23 cellular contexts compared by ENCODE assay signal in the genomic region with DNA sequence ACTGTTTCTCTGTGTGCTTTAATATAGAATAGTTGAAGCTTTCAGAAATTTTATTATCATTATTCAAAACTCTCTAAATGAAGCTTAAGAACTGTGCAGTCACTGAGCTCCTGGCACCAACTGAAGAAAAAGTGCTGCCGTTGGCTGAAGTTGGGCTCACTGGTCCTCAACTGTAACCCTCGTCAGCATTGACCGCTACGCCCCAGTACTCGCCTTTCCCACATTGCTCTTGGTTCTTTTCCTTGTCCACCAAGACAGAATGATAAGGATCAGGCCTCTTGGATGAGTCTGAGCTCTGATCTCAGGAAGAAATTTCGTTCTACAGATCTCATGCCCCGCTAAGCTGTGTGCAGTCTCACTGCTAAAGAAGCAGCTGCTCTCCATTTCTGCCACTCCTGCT. TPM values are rescaled to one million over a fixed set of nuclear protein-coding genes. Genes with fewer than 3 reads are reported as not detected.
DNase-seq lines count a peak whose midpoint lies in the region; ATAC-seq, FAIRE-seq and TF ChIP-seq lines count a peak whose summit lies in the region.
"Had no signal": no experiment of that assay in that cellular context is flagged by ENCODE, and none has a peak within 500 bp of the region (broad histone marks: within the 10 kb centered on the region; RNA-seq: fewer than 3 reads in every experiment).

No MANE protein-coding gene starts in this region.

- no peaks in the 10 kb centered on the region for H3K9me1 ChIP-seq in endothelial cell of umbilical vein (replicated peaks; ENCODE audit: control insufficient read depth, extremely low read depth, insufficient read depth, low read length)

- H4K20me1 ChIP-seq in SK-N-SH (ENCODE audit: insufficient read depth), result no peaks in the 10 kb centered on the region; the same call in 1 of the 2 replicates
- no peaks in the 10 kb centered on the region for H4K20me1 ChIP-seq in PC-3 (ENCODE audit: low read length)
- no peaks in the 10 kb centered on the region for H4K20me1 ChIP-seq in endothelial cell of umbilical vein (replicated peaks; ENCODE audit: control insufficient read depth, extremely low read depth, insufficient read depth, low read length)
- no peaks in the 10 kb centered on the region for H4K20me1 ChIP-seq in hepatocyte (ENCODE audit: insufficient read depth, poor library complexity, severe bottlenecking)

- H3K79me2 ChIP-seq in SK-N-SH (ENCODE audit: insufficient read depth) (no peaks in the 10 kb centered on the region), PC-3 (ENCODE audit: low read length) (no peaks in the 10 kb centered on the region), endothelial cell of umbilical vein (ENCODE audit: control insufficient read depth, insufficient read depth, low read length) (no peaks in the 10 kb centered on the region), parathyroid adenoma (peaks cover 3% of the 10 kb centered on the region), hepatocyte (no peaks in the 10 kb centered on the region)

- peak; percentile 59 for ATAC-seq in SK-N-SH treated with all-trans-retinoic acid at 6 μM for 48 hours
- peak; percentile 44 for ATAC-seq in PC-3

- BruUV-seq in PC-3 (replicated peaks; lab: Mats Ljungman, UMichigan) (no TSS peak), endothelial cell of umbilical vein (replicated peaks; lab: Mats Ljungman, UMichigan) (TSS peak; percentile 12)

- dilution Hi-C loops in endothelial cell of umbilical vein (cut with MboI; ENCODE audit: extremely low pct_ligation_motif_present, low sequenced_read_pairs), result no loop called here

- TF ChIP-seq RAD21 in SK-N-SH (IDR thresholded peaks at IDR 0.05; ENCODE audit: low read length), result no peak

- no peak for TF ChIP-seq EP300 in SK-N-SH (IDR thresholded peaks at IDR 0.05; ENCODE audit: borderline replicate concordance in 1 of 2, low read depth in 1 of 2, low read length in 1 of 2)

- POLR2A ChIA-PET in SK-N-SH (lab: Yijun Ruan, JAX), result no interaction called here
- POLR2A ChIA-PET in PC-3 (lab: Charles Lee; ENCODE audit: unreplicated experiment), result interaction anchor here (0.5 to 0.6 kb wide), 2 partner anchors 47 to 98 kb away, joined by 4 to 10 read pairs; no protein-coding TSS in a partner anchor
- POLR2A ChIA-PET in endothelial cell of umbilical vein (lab: Charles Lee), result no interaction called here

- FAIRE-seq in endothelial cell of umbilical vein (lab: Jason Lieb, UNC), result no peak
- FAIRE-seq: A204.1, G401.6, GM12892 had no signal

- DNase-seq in SK-N-SH, result no peak
- DNase-seq in PC-3, result no peak
- no peak for DNase-seq in endothelial cell of umbilical vein (ENCODE audit: low read depth, low spot score)
- DNase-seq in hepatocyte (ENCODE audit: low spot score), result no peak
- no peak for DNase-seq in activated gamma-delta T cell (lab: John Stamatoyannopoulos, UW)
- DNase-seq in NK-92 treated with Interleukin-12 subunit alpha and Interleukin-12 subunit beta, amount 100 ng/mL, for 24 hours (lab: John Stamatoyannopoulos, UW), result no peak
- DNase-seq: CD8-positive, alpha-beta memory T cell; H7; KBM-7; MM.1S; NCI-H1048; NCI-H1417 treated with DMSO at 0.1 percent for 48 hours; NCI-H187; NCI-H2107; NCI-H446 treated with DMSO at 0.1 percent for 48 hours; NCI-H748 treated with DMSO at 0.1 percent for 48 hours; SJCRH30 had no signal

- CTCF ChIA-PET in SK-N-SH (lab: Yijun Ruan, JAX), result interaction anchor here (1.3 kb wide), 1 partner anchor 18 kb away, joined by 3 read pairs; no protein-coding TSS in a partner anchor
- CTCF ChIA-PET in PC-3 (lab: Charles Lee), result no interaction called here
- CTCF ChIA-PET in endothelial cell of umbilical vein (lab: Charles Lee), result interaction anchor here (1.9 kb wide), 1 partner anchor 13 kb away, joined by 6 read pairs; no protein-coding TSS in a partner anchor

- intact Hi-C loops in PC-3 (cut with micrococcal nuclease), result no loop called here
- intact Hi-C loops in endothelial cell of umbilical vein (cut with micrococcal nuclease), result no loop called here

- no peaks in the 10 kb centered on the region for H3K9me3 ChIP-seq in SK-N-SH
- H3K9me3 ChIP-seq in PC-3 (ENCODE audit: low read length), result no peaks in the 10 kb centered on the region
- no peaks in the 10 kb centered on the region for H3K9me3 ChIP-seq in endothelial cell of umbilical vein (replicated peaks; ENCODE audit: control insufficient read depth, insufficient read depth, low read length)
- H3K9me3 ChIP-seq in parathyroid adenoma (ENCODE audit: control insufficient read depth, low read length), result no peaks in the 10 kb centered on the region
- H3K9me3 ChIP-seq in hepatocyte (ENCODE audit: low read depth), result no peaks in the 10 kb centered on the region
- H3K9me3 ChIP-seq: SJCRH30 had no signal

- H3K9ac ChIP-seq in SK-N-SH, result no peak overlapping the region
- no peak overlapping the region for H3K9ac ChIP-seq in PC-3 (ENCODE audit: low read length)
- H3K9ac ChIP-seq in endothelial cell of umbilical vein (replicated peaks; ENCODE audit: extremely low read depth, insufficient read depth, low read length), result no peak overlapping the region
- no peak overlapping the region for H3K9ac ChIP-seq in parathyroid adenoma

- H3K9me2 ChIP-seq in SK-N-SH (no peaks in the 10 kb centered on the region), PC-3 (replicated peaks; ENCODE audit: low read length) (no peaks in the 10 kb centered on the region), hepatocyte (replicated peaks; ENCODE audit: insufficient read depth) (no peaks in the 10 kb centered on the region)

- H3K27ac ChIP-seq in SK-N-SH (ENCODE audit: low read depth in 2 of 2, low read length in 1 of 2) (no peak overlapping the region), PC-3 (ENCODE audit: low read length) (no peak overlapping the region), endothelial cell of umbilical vein (ENCODE audit: insufficient read depth, low read depth, low read length) (no peak overlapping the region), parathyroid adenoma (peak overlapping the region; percentile 92), hepatocyte (no peak overlapping the region)
- H3K27ac ChIP-seq: C4-2B, SJCRH30 had no signal

- no peak overlapping the region for H3K4me2 ChIP-seq in SK-N-SH
- no peak overlapping the region for H3K4me2 ChIP-seq in PC-3 (ENCODE audit: low read length)
- no peak overlapping the region for H3K4me2 ChIP-seq in endothelial cell of umbilical vein (ENCODE audit: insufficient read depth, low read length)
- peak overlapping the region; percentile 13 for H3K4me2 ChIP-seq in parathyroid adenoma (ENCODE audit: low read length)
- no peak overlapping the region for H3K4me2 ChIP-seq in hepatocyte

- TF ChIP-seq CTCF in SK-N-SH (IDR thresholded peaks at IDR 0.05) (no peak), PC-3 (conservative IDR thresholded peaks at IDR 0.05; ENCODE audit: low read depth, low read length) (no peak), endothelial cell of umbilical vein (IDR thresholded peaks at IDR 0.05; ENCODE audit: extremely low read depth in 1 of 2, insufficient read depth in 1 of 2, low read depth in 1 of 2, low read length in 2 of 2) (no peak), parathyroid adenoma (IDR thresholded peaks at IDR 0.05) (no peak), hepatocyte (IDR thresholded peaks at IDR 0.05; ENCODE audit: poor library complexity) (no peak)

- H2AFZ ChIP-seq in SK-N-SH (ENCODE audit: low read depth) (no peak overlapping the region), PC-3 (ENCODE audit: low read length) (no peak overlapping the region), endothelial cell of umbilical vein (ENCODE audit: low read depth, low read length) (no peak overlapping the region), parathyroid adenoma (peak overlapping the region; percentile 6), hepatocyte (no peak overlapping the region)

- peaks cover 9% of the 10 kb centered on the region for H3F3A ChIP-seq in SK-N-SH (replicated peaks; ENCODE audit: insufficient read depth)
- H3F3A ChIP-seq in PC-3 (ENCODE audit: low read length, unreplicated experiment), result no peaks in the 10 kb centered on the region

- 86% methylated on average over 7 of the region's 7 CpGs for WGBS in SK-N-SH (ENCODE audit: low lambda C conversion rate)
- 79% methylated on average over 7 of the region's 7 CpGs for WGBS in hepatocyte (ENCODE audit: low lambda C conversion rate, missing lambda C conversion rate)

- H3K4me3 ChIP-seq in SK-N-SH (ENCODE audit: low read depth in 2 of 2, low read length in 1 of 2), result no peak overlapping the region
- no peak overlapping the region for H3K4me3 ChIP-seq in PC-3 (ENCODE audit: low read length)
- no peak overlapping the region for H3K4me3 ChIP-seq in endothelial cell of umbilical vein (replicated peaks in 1 of 3; ENCODE audit: insufficient read depth in 1 of 3, low read depth in 1 of 3, low read length in 3 of 3)
- peak overlapping the region; percentile 22 for H3K4me3 ChIP-seq in parathyroid adenoma (ENCODE audit: low read depth, low read length)
- no peak overlapping the region for H3K4me3 ChIP-seq in hepatocyte
- H3K4me3 ChIP-seq: SJCRH30 had no signal

- TF ChIP-seq POLR2A in endothelial cell of umbilical vein (IDR thresholded peaks at IDR 0.05; ENCODE audit: low read depth, low read length), result no peak

- H3K4me1 ChIP-seq in SK-N-SH (ENCODE audit: control insufficient read depth in 1 of 2, insufficient read depth in 2 of 2, low read depth in 1 of 2, low read length in 1 of 2) (no peaks in the 10 kb centered on the region), PC-3 (ENCODE audit: insufficient read depth, low read length) (no peaks in the 10 kb centered on the region), endothelial cell of umbilical vein (ENCODE audit: control insufficient read depth, extremely low read depth, insufficient read depth, low read length) (no peaks in the 10 kb centered on the region), parathyroid adenoma (peaks cover 31% of the 10 kb centered on the region), hepatocyte (ENCODE audit: insufficient read depth) (peaks cover 6% of the 10 kb centered on the region)
- H3K4me1 ChIP-seq: SJCRH30 had no signal

- peaks cover 18 to 19% of the 10 kb centered on the region in 2 experiments for H3K36me3 ChIP-seq in SK-N-SH (replicated peaks in 1 of 2; ENCODE audit: control insufficient read depth in 1 of 2, insufficient read depth in 2 of 2, low read length in 1 of 2)
- peaks cover 3% of the 10 kb centered on the region; the same call in 1 of the 2 replicates for H3K36me3 ChIP-seq in PC-3 (ENCODE audit: low read depth, low read length)
- peaks cover 4 to 7% of the 10 kb centered on the region in 2 experiments for H3K36me3 ChIP-seq in endothelial cell of umbilical vein (ENCODE audit: control insufficient read depth in 2 of 2, extremely low read depth in 1 of 2, insufficient read depth in 2 of 2, low read length in 2 of 2)
- H3K36me3 ChIP-seq in parathyroid adenoma (ENCODE audit: control insufficient read depth, insufficient read depth, low read length), result no peaks in the 10 kb centered on the region
- H3K36me3 ChIP-seq in hepatocyte (replicated peaks; ENCODE audit: insufficient read depth, low read depth), result no peaks in the 10 kb centered on the region

- H3K27me3 ChIP-seq in SK-N-SH (ENCODE audit: insufficient read depth) (no peaks in the 10 kb centered on the region), PC-3 (ENCODE audit: low read length) (no peaks in the 10 kb centered on the region), endothelial cell of umbilical vein (ENCODE audit: control insufficient read depth in 2 of 2, insufficient read depth in 2 of 2, low read length in 2 of 2) (no peaks in the 10 kb centered on the region), parathyroid adenoma (ENCODE audit: control insufficient read depth, insufficient read depth, low read length) (no peaks in the 10 kb centered on the region), hepatocyte (no peaks in the 10 kb centered on the region)
- H3K27me3 ChIP-seq: SJCRH30 had no signal

RNA-seq across cellular contexts. Expression of a gene that starts 7.9 kb away (rescaled TPM):
- 1.7 and 2.4 TPM in 2 replicates for polyA plus RNA-seq in SK-N-SH (2012; rRNA removed)
- 2.6 and 2.7 TPM in 2 replicates for polyA plus RNA-seq in SK-N-SH (2012; cell fraction: cytosol; rRNA removed)
- polyA plus RNA-seq in SK-N-SH (2012; cell fraction: nucleus; rRNA removed), result 1.9 and 2.3 TPM in 2 replicates
- 1.2 and 2.0 TPM in 2 replicates for total RNA-seq in PC-3 (2014; rRNA removed)
- 10.1 and 10.5 TPM in 2 replicates for total RNA-seq in endothelial cell of umbilical vein
- polyA plus RNA-seq in endothelial cell of umbilical vein, result 1.8 and 2.4 TPM in 2 replicates
- polyA plus RNA-seq in endothelial cell of umbilical vein (2011; cell fraction: cytosol; rRNA removed), result 3.0 and 3.2 TPM in 2 replicates
- 3.7 and 5.1 TPM in 2 replicates for polyA plus RNA-seq in endothelial cell of umbilical vein (2011; cell fraction: nucleus; rRNA removed)
- polyA plus RNA-seq in endothelial cell of umbilical vein (2012), result 6.8 and 7.1 TPM in 2 replicates
- 3.2 and 4.2 TPM in 2 replicates for polyA minus RNA-seq in endothelial cell of umbilical vein
- polyA minus RNA-seq in endothelial cell of umbilical vein (2011; cell fraction: cytosol; rRNA and poly(A)+ RNA removed), result 1.5 TPM
- polyA minus RNA-seq in endothelial cell of umbilical vein (2011; cell fraction: nucleus; rRNA and poly(A)+ RNA removed), result 9.5 and 9.7 TPM in 2 replicates
- 3.3 and 4.1 TPM in 2 replicates for total RNA-seq in hepatocyte
- 6.4 and 7.7 TPM in 2 replicates for polyA plus RNA-seq in hepatocyte

RNA-seq across cellular contexts. Expression of a gene that starts 22.5 kb away (rescaled TPM):
- polyA plus RNA-seq in SK-N-SH (2012; rRNA removed) (299 and 331 TPM in 2 replicates), endothelial cell of umbilical vein (184 and 204 TPM in 2 replicates), hepatocyte (242 and 269 TPM in 2 replicates)
- polyA plus RNA-seq in SK-N-SH (2012; cell fraction: cytosol; rRNA removed), result 366 and 469 TPM in 2 replicates
- 138 and 187 TPM in 2 replicates for polyA plus RNA-seq in SK-N-SH (2012; cell fraction: nucleus; rRNA removed)
- total RNA-seq in PC-3 (2014; rRNA removed) (167 and 177 TPM in 2 replicates), endothelial cell of umbilical vein (275 and 290 TPM in 2 replicates), hepatocyte (416 and 564 TPM in 2 replicates)
- 318 and 372 TPM in 2 replicates for polyA plus RNA-seq in endothelial cell of umbilical vein (2011; cell fraction: cytosol; rRNA removed)
- 170 and 184 TPM in 2 replicates for polyA plus RNA-seq in endothelial cell of umbilical vein (2011; cell fraction: nucleus; rRNA removed)
- polyA plus RNA-seq in endothelial cell of umbilical vein (2012), result 397 and 426 TPM in 2 replicates
- polyA minus RNA-seq in endothelial cell of umbilical vein, result 159 and 163 TPM in 2 replicates
- polyA minus RNA-seq in endothelial cell of umbilical vein (2011; cell fraction: cytosol; rRNA and poly(A)+ RNA removed), result 85.2 TPM
- polyA minus RNA-seq in endothelial cell of umbilical vein (2011; cell fraction: nucleus; rRNA and poly(A)+ RNA removed), result 60.1 and 87.8 TPM in 2 replicates

RNA-seq across cellular contexts. Expression of a gene that starts 22.6 kb away (rescaled TPM):
- polyA plus RNA-seq in SK-N-SH (2012; rRNA removed) (3.2 and 4.4 TPM in 2 replicates), endothelial cell of umbilical vein (1.7 and 2.6 TPM in 2 replicates), hepatocyte (10.6 and 12.1 TPM in 2 replicates)
- polyA plus RNA-seq in SK-N-SH (2012; cell fraction: cytosol; rRNA removed), result 3.2 and 7.9 TPM in 2 replicates
- polyA plus RNA-seq in SK-N-SH (2012; cell fraction: nucleus; rRNA removed), result 4.1 and 10.3 TPM in 2 replicates
- total RNA-seq in PC-3 (2014; rRNA removed) (2.4 and 7.3 TPM in 2 replicates), endothelial cell of umbilical vein (13.6 and 14.4 TPM in 2 replicates), hepatocyte (11.4 and 25.2 TPM in 2 replicates)
- 3.1 TPM in 2 replicates for polyA plus RNA-seq in endothelial cell of umbilical vein (2011; cell fraction: cytosol; rRNA removed)
- polyA plus RNA-seq in endothelial cell of umbilical vein (2011; cell fraction: nucleus; rRNA removed), result 8.4 and 13.3 TPM in 2 replicates
- polyA plus RNA-seq in endothelial cell of umbilical vein (2012), result 5.1 and 7.8 TPM in 2 replicates
- polyA minus RNA-seq in endothelial cell of umbilical vein, result 3.1 and 4.4 TPM in 2 replicates
- 1.1 TPM for polyA minus RNA-seq in endothelial cell of umbilical vein (2011; cell fraction: cytosol; rRNA and poly(A)+ RNA removed)
- 6.6 and 9.7 TPM in 2 replicates for polyA minus RNA-seq in endothelial cell of umbilical vein (2011; cell fraction: nucleus; rRNA and poly(A)+ RNA removed)
